ENCODE assay signal across 27 cellular contexts in the genomic region with DNA sequence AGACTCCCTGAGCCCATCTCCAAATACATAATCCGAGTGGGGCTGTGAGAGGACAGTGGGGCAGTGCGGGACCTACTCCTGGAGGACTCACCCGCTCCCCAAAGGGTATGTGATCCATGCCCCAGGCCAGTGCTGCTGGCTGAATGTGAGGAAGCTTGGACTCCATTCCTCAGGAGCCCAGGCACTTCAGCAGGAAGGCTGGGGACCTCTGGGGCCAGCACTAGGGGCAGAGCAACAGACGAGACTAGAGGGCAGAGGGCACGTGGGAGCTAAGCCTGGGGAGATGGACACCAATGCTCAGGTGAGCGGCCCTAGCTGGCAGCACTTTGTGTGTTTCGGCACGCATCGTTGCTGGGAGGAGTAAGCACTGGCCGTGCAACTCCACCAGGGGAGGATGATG.
DNase-seq lines count a peak whose midpoint lies in the region; ATAC-seq, FAIRE-seq and TF ChIP-seq lines count a peak whose summit lies in the region.
"Had no signal": no experiment of that assay in that cellular context is flagged by ENCODE, and none has a peak within 500 bp of the region (broad histone marks: within the 10 kb centered on the region; RNA-seq: fewer than 3 reads in every experiment).

No MANE protein-coding gene starts in this region.

- no peak overlapping the region for H2AK5ac ChIP-seq in neuronal stem cell (ENCODE audit: low read depth, low read length)

- no peaks in the 10 kb centered on the region for H3K9me3 ChIP-seq in CD4-positive, alpha-beta T cell (ENCODE audit: control insufficient read depth, low read length)
- H3K9me3 ChIP-seq in neuronal stem cell (replicated peaks in 1 of 2; ENCODE audit: control insufficient read depth in 2 of 2, insufficient read depth in 1 of 2, low read depth in 1 of 2, low read length in 2 of 2), result no peaks in the 10 kb centered on the region
- no peaks in the 10 kb centered on the region for H3K9me3 ChIP-seq in Caco-2
- H3K9me3 ChIP-seq: BLaER1 treated with 17β-estradiol and CSF1 and Interleukin-3, amounts not matched to agents 10 nM and 100 nM; body of pancreas; gastroesophageal sphincter; right lobe of liver; SJSA1; transverse colon had no signal

- no peaks in the 10 kb centered on the region for H3K27me3 ChIP-seq in CD4-positive, alpha-beta T cell (ENCODE audit: control insufficient read depth, insufficient read depth, low read length)
- no peaks in the 10 kb centered on the region for H3K27me3 ChIP-seq in GM06990 (replicated peaks; ENCODE audit: control insufficient read depth, insufficient read depth, low read length)
- peaks cover 2% of the 10 kb centered on the region for H3K27me3 ChIP-seq in bronchial epithelial cell (ENCODE audit: control insufficient read depth, insufficient read depth, low read length)
- no peaks in the 10 kb centered on the region for H3K27me3 ChIP-seq in neuronal stem cell (ENCODE audit: control insufficient read depth in 3 of 3, insufficient read depth in 3 of 3, low read depth in 1 of 3, low read length in 3 of 3)
- H3K27me3 ChIP-seq in Caco-2 (replicated peaks; ENCODE audit: control insufficient read depth, insufficient read depth, low read length), result no peaks in the 10 kb centered on the region
- H3K27me3 ChIP-seq: BLaER1 treated with 17β-estradiol and CSF1 and Interleukin-3, amounts not matched to agents 10 nM and 100 nM; body of pancreas; right lobe of liver; SJSA1; transverse colon had no signal

- intact Hi-C loops in CD4-positive, alpha-beta T cell (cut with DNase I, micrococcal nuclease), result no loop called here
- intact Hi-C loops in Caco-2 (cut with micrococcal nuclease; ENCODE audit: unreplicated experiment), result no loop called here

- no TSS peak for BruUV-seq in Caco-2 (replicated peaks; lab: Mats Ljungman, UMichigan)

- H3K79me1 ChIP-seq in neuronal stem cell (ENCODE audit: low read depth, low read length), result no peaks in the 10 kb centered on the region

- POLR2A ChIA-PET in CD4-positive, alpha-beta T cell (lab: Charles Lee), result interaction anchor here (1.1 to 2.2 kb wide), 4 partner anchors 8 to 144 kb away, joined by 4 to 12 read pairs (median 4); a partner anchor contains a TSS
- POLR2A ChIA-PET in Caco-2 (lab: Charles Lee), result no interaction called here
- POLR2A ChIA-PET in HEK293T (lab: Yijun Ruan, JAX), result no interaction called here

- no peaks in the 10 kb centered on the region for H3K36me3 ChIP-seq in GM06990 (ENCODE audit: control insufficient read depth, insufficient read depth, low read length)
- no peaks in the 10 kb centered on the region for H3K36me3 ChIP-seq in bronchial epithelial cell (ENCODE audit: control insufficient read depth, insufficient read depth, low read length)
- peaks cover 0 to 4% of the 10 kb centered on the region in 2 donors for H3K36me3 ChIP-seq in neuronal stem cell (replicated peaks in 1 of 2; ENCODE audit: control insufficient read depth in 2 of 2, insufficient read depth in 2 of 2, low read length in 2 of 2)
- no peaks in the 10 kb centered on the region for H3K36me3 ChIP-seq in Caco-2 (ENCODE audit: control insufficient read depth, insufficient read depth, low read length)
- H3K36me3 ChIP-seq: right lobe of liver, SJSA1, transverse colon, WERI-Rb-1 had no signal

- no peak overlapping the region for H4K8ac ChIP-seq in neuronal stem cell (ENCODE audit: low read depth, low read length)

- no peak overlapping the region for H3K4me2 ChIP-seq in neuronal stem cell (ENCODE audit: insufficient read depth, low read length, poor library complexity, severe bottlenecking)
- H3K4me2 ChIP-seq: BLaER1 treated with 17β-estradiol and CSF1 and Interleukin-3, amounts not matched to agents 10 nM and 100 nM had no signal

- H3K36me3 Mint-ChIP-seq in CD4-positive, alpha-beta T cell (ENCODE audit: low read depth), result peaks cover 10% of the 10 kb centered on the region
- H3K36me3 Mint-ChIP-seq in Caco-2 (ENCODE audit: insufficient read depth, unreplicated experiment), result no peaks in the 10 kb centered on the region
- H3K36me3 Mint-ChIP-seq: activated CD8-positive, alpha-beta memory T cell treated with anti-CD3 and anti-CD28 coated beads, Interleukin-2, amount 10 ng/mL, durations not matched to agents 7 days and 5 days; memory B cell had no signal

- H3K27ac ChIP-seq in CD4-positive, alpha-beta T cell (ENCODE audit: low read depth, low read length), result no peak overlapping the region
- no peak overlapping the region for H3K27ac ChIP-seq in neuronal stem cell (replicated peaks; ENCODE audit: low read length)
- H3K27ac ChIP-seq: BLaER1 treated with 17β-estradiol and CSF1 and Interleukin-3, amounts not matched to agents 10 nM and 100 nM; body of pancreas; dorsolateral prefrontal cortex; gastroesophageal sphincter; right lobe of liver; SJSA1; transverse colon; WERI-Rb-1 had no signal

- peak overlapping the region; percentile 53 for H4K91ac ChIP-seq in neuronal stem cell (ENCODE audit: low read depth, low read length, poor library complexity)

- FAIRE-seq in bronchial epithelial cell (lab: Jason Lieb, UNC), result peak; percentile 97
- FAIRE-seq: endometrium, GM18507 had no signal

- H2BK120ac ChIP-seq in neuronal stem cell (ENCODE audit: low read depth, low read length), result no peak overlapping the region

- DNase-seq in CD4-positive, alpha-beta T cell, result no peak
- DNase-seq in GM06990 (ENCODE audit: extremely low read depth, insufficient read length) (peak; percentile 26), bronchial epithelial cell (ENCODE audit: low read depth) (no peak), neuronal stem cell (ENCODE audit: low spot score) (no peak), DMS79 (lab: John Stamatoyannopoulos, UW) (no peak), Caco-2 (no peak), HEK293T (ENCODE audit: extremely low spot score) (no peak)
- DNase-seq: activated CD4-positive, alpha-beta T cell treated with anti-CD3 and anti-CD28 coated beads for 4 hours; activated CD8-positive, alpha-beta memory T cell treated with anti-CD3 and anti-CD28 coated beads, Interleukin-2, amount 10 ng/mL, durations not matched to agents 7 days and 5 days; activated gamma-delta T cell treated with Interleukin-2 at 50 U/mL for 16 hours; activated T-cell treated with anti-CD3 and anti-CD28 coated beads, Interleukin-2, amount 50 U/mL, for 4 hours; body of pancreas; DND-41; dorsolateral prefrontal cortex; GF-D8; GOT3; IMR-90; NCI-H446 treated with DMSO at 0.1 percent for 48 hours; right lobe of liver; transverse colon; WERI-Rb-1 had no signal

- CTCF ChIA-PET in CD4-positive, alpha-beta T cell (lab: Charles Lee), result interaction anchor here (1.2 to 1.4 kb wide), 2 partner anchors 8 to 12 kb away, joined by 3 to 5 read pairs; no protein-coding TSS in a partner anchor
- CTCF ChIA-PET in Caco-2 (lab: Charles Lee) (interaction anchor here (1.3 kb wide), 1 partner anchor 12 kb away, joined by 3 read pairs; no protein-coding TSS in a partner anchor), HEK293T (lab: Yijun Ruan, JAX) (interaction anchor here (4.3 kb wide), 1 partner anchor 8 kb away, joined by 21 read pairs; no protein-coding TSS in a partner anchor)

- no peak overlapping the region for H3K4ac ChIP-seq in neuronal stem cell (ENCODE audit: low read length)

- peak overlapping the region; percentile 75 for H3K14ac ChIP-seq in neuronal stem cell (ENCODE audit: low read length)

- no peaks in the 10 kb centered on the region for H3K9me3 Mint-ChIP-seq in CD4-positive, alpha-beta T cell
- H3K9me3 Mint-ChIP-seq in Caco-2 (ENCODE audit: unreplicated experiment), result no peaks in the 10 kb centered on the region
- H3K9me3 Mint-ChIP-seq: activated T-cell treated with anti-CD3 and anti-CD28 coated beads, Interleukin-2, amount 50 U/mL, for 4 hours; memory B cell had no signal

- H3K4me1 ChIP-seq in neuronal stem cell (ENCODE audit: control insufficient read depth in 2 of 2, insufficient read depth in 1 of 2, low read depth in 1 of 2, low read length in 2 of 2), result peaks cover 6 to 22% of the 10 kb centered on the region in 2 donors
- H3K4me1 ChIP-seq in Caco-2, result no peaks in the 10 kb centered on the region
- H3K4me1 ChIP-seq: body of pancreas had no signal

- no peak for ATAC-seq in CD4-positive, alpha-beta T cell (ENCODE audit: poor library complexity)
- ATAC-seq: activated CD8-positive, alpha-beta memory T cell treated with anti-CD3 and anti-CD28 coated beads, Interleukin-2, amount 10 ng/mL, durations not matched to agents 7 days and 5 days; gastroesophageal sphincter had no signal

- no peak overlapping the region for H3K4me3 Mint-ChIP-seq in CD4-positive, alpha-beta T cell
- no peak overlapping the region for H3K4me3 Mint-ChIP-seq in Caco-2 (ENCODE audit: unreplicated experiment)
- H3K4me3 Mint-ChIP-seq: activated CD8-positive, alpha-beta memory T cell treated with anti-CD3 and anti-CD28 coated beads, Interleukin-2, amount 10 ng/mL, durations not matched to agents 7 days and 5 days; activated T-cell treated with anti-CD3 and anti-CD28 coated beads, Interleukin-2, amount 50 U/mL, for 4 hours; memory B cell had no signal

- H3K18ac ChIP-seq in neuronal stem cell (ENCODE audit: low read length), result no peak overlapping the region

- peak overlapping the region; percentile 72 for H3K27ac Mint-ChIP-seq in CD4-positive, alpha-beta T cell
- no peak overlapping the region for H3K27ac Mint-ChIP-seq in Caco-2 (ENCODE audit: unreplicated experiment)
- H3K27ac Mint-ChIP-seq: activated CD8-positive, alpha-beta memory T cell treated with anti-CD3 and anti-CD28 coated beads, Interleukin-2, amount 10 ng/mL, durations not matched to agents 7 days and 5 days; memory B cell had no signal

- no peak overlapping the region for H2AFZ ChIP-seq in neuronal stem cell (ENCODE audit: low read length)

- TF ChIP-seq CTCF in CD4-positive, alpha-beta T cell (IDR thresholded peaks at IDR 0.05), result no peak
- TF ChIP-seq CTCF in GM06990 (IDR thresholded peaks at IDR 0.05; ENCODE audit: insufficient read depth, low read length, poor library complexity, severe bottlenecking), result no peak
- no peak for TF ChIP-seq CTCF in bronchial epithelial cell (IDR thresholded peaks at IDR 0.05; ENCODE audit: insufficient read depth, low read length, severe bottlenecking)
- TF ChIP-seq CTCF in Caco-2 (IDR thresholded peaks at IDR 0.05; ENCODE audit: insufficient read depth in 1 of 2, low read depth in 1 of 2, low read length in 1 of 2, severe bottlenecking in 1 of 2, unreplicated experiment in 1 of 2), result no peak

- H2BK5ac ChIP-seq in neuronal stem cell (ENCODE audit: low read length), result no peak overlapping the region

- H3K9ac ChIP-seq in neuronal stem cell (ENCODE audit: low read depth, low read length, poor library complexity), result no peak overlapping the region
- H3K9ac ChIP-seq: BLaER1 treated with 17β-estradiol and CSF1 and Interleukin-3, amounts not matched to agents 10 nM and 100 nM had no signal

- no peak overlapping the region for H3K4me3 ChIP-seq in GM06990 (replicated peaks; ENCODE audit: low read depth, low read length)
- no peak overlapping the region for H3K4me3 ChIP-seq in bronchial epithelial cell (ENCODE audit: low read depth, low read length)
- H3K4me3 ChIP-seq in neuronal stem cell (ENCODE audit: low read length in 2 of 2), result no peak overlapping the region
- H3K4me3 ChIP-seq in Caco-2 (ENCODE audit: low read depth, low read length), result no peak overlapping the region
- H3K4me3 ChIP-seq: BLaER1 treated with 17β-estradiol and CSF1 and Interleukin-3, amounts not matched to agents 10 nM and 100 nM; body of pancreas; dorsolateral prefrontal cortex; gastroesophageal sphincter; right lobe of liver; SJSA1; transverse colon had no signal

- H3K27me3 Mint-ChIP-seq in CD4-positive, alpha-beta T cell, result no peaks in the 10 kb centered on the region
- no peaks in the 10 kb centered on the region for H3K27me3 Mint-ChIP-seq in Caco-2 (ENCODE audit: insufficient read depth, unreplicated experiment)
- H3K27me3 Mint-ChIP-seq: memory B cell had no signal

- peaks cover 58% of the 10 kb centered on the region for H3K4me1 Mint-ChIP-seq in CD4-positive, alpha-beta T cell (ENCODE audit: low read depth)
- H3K4me1 Mint-ChIP-seq in Caco-2 (ENCODE audit: low read depth, unreplicated experiment), result no peaks in the 10 kb centered on the region

- no peak overlapping the region for H2BK15ac ChIP-seq in neuronal stem cell (ENCODE audit: low read length)

- H3K23ac ChIP-seq in neuronal stem cell (ENCODE audit: low read depth, low read length, poor library complexity), result peak overlapping the region; percentile 29

- WGBS in neuronal stem cell (ENCODE audit: extremely low coverage in 2 of 2, insufficient read length in 2 of 2, insufficient replicate concordance in 1 of 2), 2 donors, result no CpG with 5 or more reads among the region's 10 CpGs

- peak overlapping the region; percentile 75 for H2BK12ac ChIP-seq in neuronal stem cell (ENCODE audit: low read length)
